Comparison of ENCODE assay signal across 27 cellular contexts in the genomic region with DNA sequence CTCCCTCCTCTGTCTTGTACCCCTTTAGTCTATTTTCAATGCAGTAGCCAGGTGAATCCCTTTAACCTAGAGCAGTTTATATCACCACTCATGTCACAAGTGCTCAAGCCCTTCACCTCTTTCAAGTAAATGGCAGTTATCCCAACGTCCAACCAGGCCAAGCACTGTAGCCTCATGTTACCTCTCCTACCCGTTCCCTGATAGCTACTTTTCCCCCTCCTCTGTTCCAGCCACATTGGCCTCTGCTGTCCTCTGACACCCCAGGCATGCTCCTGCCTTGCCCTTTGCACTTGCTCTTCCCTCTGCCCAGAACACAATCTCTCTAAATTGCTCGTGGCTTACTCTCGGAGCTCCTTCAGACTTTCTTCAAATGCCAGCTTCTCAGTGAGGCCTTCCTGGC. TPM values are rescaled to one million over a fixed set of nuclear protein-coding genes. Genes with fewer than 3 reads are reported as not detected.
DNase-seq lines count a peak whose midpoint lies in the region; ATAC-seq, FAIRE-seq and TF ChIP-seq lines count a peak whose summit lies in the region.
"Had no signal": no experiment of that assay in that cellular context is flagged by ENCODE, and none has a peak within 500 bp of the region (broad histone marks: within the 10 kb centered on the region; RNA-seq: fewer than 3 reads in every experiment).

No MANE protein-coding gene starts in this region.

- no peaks in the 10 kb centered on the region for H3K27me3 ChIP-seq in right lobe of liver
- no peaks in the 10 kb centered on the region for H3K27me3 ChIP-seq in HepG2 (ENCODE audit: control insufficient read depth in 1 of 2, insufficient read depth in 2 of 2, low read length in 2 of 2)
- H3K27me3 ChIP-seq in heart right ventricle = no peaks in the 10 kb centered on the region
- no peaks in the 10 kb centered on the region for H3K27me3 ChIP-seq in parathyroid adenoma (ENCODE audit: control insufficient read depth, insufficient read depth, low read length)
- H3K27me3 ChIP-seq: BLaER1 treated with 17β-estradiol and CSF1 and Interleukin-3, amounts not matched to agents 10 nM and 100 nM had no signal

- in situ Hi-C loops in HepG2 (cut with HindIII; ENCODE audit: extremely low pct_ligation_motif_present, low pct_unique_long_range_greater_than_20kb) = no loop called here

- TF ChIP-seq CTCF in right lobe of liver (IDR thresholded peaks at IDR 0.05) = no peak
- TF ChIP-seq CTCF in HepG2 (CRISPR knock-in tag; IDR thresholded peaks at IDR 0.05) = no peak
- no peak for TF ChIP-seq CTCF in heart right ventricle (IDR thresholded peaks at IDR 0.05)
- TF ChIP-seq CTCF in parathyroid adenoma (IDR thresholded peaks at IDR 0.05) = no peak

- H3K27ac ChIP-seq in right lobe of liver = peak overlapping the region in 1 of 3 donors; percentile 30
- no peak overlapping the region for H3K27ac ChIP-seq in HepG2 (ENCODE audit: extremely low read length, insufficient read depth, low read length)
- H3K27ac ChIP-seq in heart right ventricle = peak overlapping the region in 5 of 10 donors; percentile 4 to 43 (median 31)
- peak overlapping the region; percentile 54 for H3K27ac ChIP-seq in parathyroid adenoma
- H3K27ac ChIP-seq: A549; BLaER1 treated with 17β-estradiol and CSF1 and Interleukin-3, amounts not matched to agents 10 nM and 100 nM; HL-60; SJSA1 had no signal

- H3K27me3 Mint-ChIP-seq in stimulated activated naive B cell treated with anti-CD40 and anti-IgM and Interleukin-4, amounts not matched to agents 10 μg/mL and 1 μg/mL and 100 μg/mL, for 72 hours = no peaks in the 10 kb centered on the region

- TF ChIP-seq EP300 in HepG2 (IDR thresholded peaks at IDR 0.05; ENCODE audit: low read depth in 2 of 2, low read length in 2 of 2) (no peak), HepG2 (CRISPR knock-in tag; IDR thresholded peaks at IDR 0.05; ENCODE audit: borderline replicate concordance) (no peak)

- no peak for TF ChIP-seq RAD21 in HepG2 (CRISPR knock-in tag; IDR thresholded peaks at IDR 0.05)

- no peaks in the 10 kb centered on the region for H3K79me2 ChIP-seq in HepG2 (ENCODE audit: insufficient read depth, low read length)
- H3K79me2 ChIP-seq in parathyroid adenoma = no peaks in the 10 kb centered on the region

- H2AFZ ChIP-seq in HepG2 (ENCODE audit: low read length) (no peak overlapping the region), parathyroid adenoma (no peak overlapping the region)
- H2AFZ ChIP-seq: GM23338 had no signal

- no peak overlapping the region for H3K4me3 Mint-ChIP-seq in stimulated activated naive B cell treated with anti-CD40 and anti-IgM and Interleukin-4, amounts not matched to agents 10 μg/mL and 1 μg/mL and 100 μg/mL, for 72 hours
- H3K4me3 Mint-ChIP-seq: CD4-positive, alpha-beta T cell; GM23338 had no signal

- no peaks in the 10 kb centered on the region for H4K20me1 ChIP-seq in HepG2 (ENCODE audit: insufficient read depth, low read length)
- H4K20me1 ChIP-seq: BLaER1 treated with 17β-estradiol and CSF1 and Interleukin-3, amounts not matched to agents 10 nM and 100 nM had no signal

- H3K9me3 Mint-ChIP-seq in stimulated activated naive B cell treated with anti-CD40 and anti-IgM and Interleukin-4, amounts not matched to agents 10 μg/mL and 1 μg/mL and 100 μg/mL, for 72 hours = no peaks in the 10 kb centered on the region
- H3K9me3 Mint-ChIP-seq: CD4-positive, alpha-beta T cell; GM23338 had no signal

- BruUV-seq in HepG2 (replicated peaks; lab: Mats Ljungman, UMichigan) = no TSS peak

- H3K9me3 ChIP-seq in right lobe of liver (no peaks in the 10 kb centered on the region), HepG2 (ENCODE audit: low read length) (no peaks in the 10 kb centered on the region), heart right ventricle (no peaks in the 10 kb centered on the region), parathyroid adenoma (ENCODE audit: control insufficient read depth, low read length) (no peaks in the 10 kb centered on the region)
- H3K9me3 ChIP-seq: A549; BLaER1 treated with 17β-estradiol and CSF1 and Interleukin-3, amounts not matched to agents 10 nM and 100 nM; SJSA1 had no signal

- WGBS in right lobe of liver (ENCODE audit: insufficient coverage, low coverage, low lambda C conversion rate, missing lambda C conversion rate) = 22% methylated on average over 4 of the region's 4 CpGs
- 1% methylated on average over 4 of the region's 4 CpGs for WGBS in HepG2 (ENCODE audit: low lambda C conversion rate)
- 37 to 54% methylated on average over 4 of the region's 4 CpGs for WGBS in heart right ventricle, 2 donors

- intact Hi-C loops in right lobe of liver (cut with DNase I) = no loop called here
- intact Hi-C loops in HepG2 (cut with micrococcal nuclease; ENCODE audit: unreplicated experiment) = no loop called here
- intact Hi-C loops in heart right ventricle (cut with DNase I) = loop anchor here in 2 of 10 donors (10.0 kb wide), 2 partner anchors 79 to 109 kb away; partner anchors contain the start of gene GUCY1A1 (in 1 of the 2)

- no peak overlapping the region for H3K4me2 ChIP-seq in HepG2 (ENCODE audit: low read depth, low read length)
- H3K4me2 ChIP-seq in parathyroid adenoma (ENCODE audit: low read length) = no peak overlapping the region
- H3K4me2 ChIP-seq: A549; BLaER1 treated with 17β-estradiol and CSF1 and Interleukin-3, amounts not matched to agents 10 nM and 100 nM; GM23338 had no signal

- ATAC-seq in right lobe of liver = peak; percentile 43 to 77 (median 64)
- no peak for ATAC-seq in HepG2
- ATAC-seq in heart right ventricle = peak; percentile 34 to 97 (median 82)
- ATAC-seq in stimulated activated naive B cell treated with anti-CD40 and anti-IgM and Interleukin-4, amounts not matched to agents 10 μg/mL and 1 μg/mL and 100 μg/mL, for 72 hours (replicated peaks) = no peak
- ATAC-seq: A549, GM23338 had no signal

- TF ChIP-seq POLR2A in right lobe of liver (IDR thresholded peaks at IDR 0.05) = no peak
- no peak for TF ChIP-seq POLR2A in HepG2 (IDR thresholded peaks at IDR 0.05; ENCODE audit: insufficient read depth in 1 of 2, low read depth in 2 of 2, low read length in 2 of 2)

- H3K4me1 Mint-ChIP-seq in stimulated activated naive B cell treated with anti-CD40 and anti-IgM and Interleukin-4, amounts not matched to agents 10 μg/mL and 1 μg/mL and 100 μg/mL, for 72 hours = peaks cover 0 to 3% of the 10 kb centered on the region in 2 donors

- H3K4me1 ChIP-seq in right lobe of liver (peaks cover 0 to 32% (median 2%) of the 10 kb centered on the region in 4 donors), HepG2 (ENCODE audit: insufficient read depth, low read length) (no peaks in the 10 kb centered on the region), heart right ventricle (peaks cover 0 to 27% (median 17%) of the 10 kb centered on the region in 9 donors), parathyroid adenoma (peaks cover 7% of the 10 kb centered on the region)
- H3K4me1 ChIP-seq: A549, SJSA1 had no signal

- no peak overlapping the region for H3K4me3 ChIP-seq in right lobe of liver
- no peak overlapping the region for H3K4me3 ChIP-seq in HepG2 (replicated peaks in 1 of 3; ENCODE audit: insufficient read depth in 1 of 3, low read depth in 2 of 3, low read length in 3 of 3)
- H3K4me3 ChIP-seq in heart right ventricle = no peak overlapping the region
- no peak overlapping the region for H3K4me3 ChIP-seq in parathyroid adenoma (ENCODE audit: low read depth, low read length)
- H3K4me3 ChIP-seq: A549; BLaER1 treated with 17β-estradiol and CSF1 and Interleukin-3, amounts not matched to agents 10 nM and 100 nM; GM23338; SJSA1 had no signal

- H3K36me3 Mint-ChIP-seq in stimulated activated naive B cell treated with anti-CD40 and anti-IgM and Interleukin-4, amounts not matched to agents 10 μg/mL and 1 μg/mL and 100 μg/mL, for 72 hours = no peaks in the 10 kb centered on the region

- FAIRE-seq in HepG2 (lab: Jason Lieb, UNC) = no peak
- FAIRE-seq: A549, D721Med, GM18507, RCC 7860 had no signal

- no peaks in the 10 kb centered on the region for H3K36me3 ChIP-seq in right lobe of liver
- H3K36me3 ChIP-seq in HepG2 (replicated peaks in 1 of 2; ENCODE audit: control insufficient read depth in 1 of 2, insufficient read depth in 2 of 2, low read length in 2 of 2) = no peaks in the 10 kb centered on the region
- H3K36me3 ChIP-seq in heart right ventricle = peaks cover 0 to 38% (median 6%) of the 10 kb centered on the region in 9 donors
- H3K36me3 ChIP-seq in parathyroid adenoma (ENCODE audit: control insufficient read depth, insufficient read depth, low read length) = no peaks in the 10 kb centered on the region
- H3K36me3 ChIP-seq: BLaER1 treated with 17β-estradiol and CSF1 and Interleukin-3, amounts not matched to agents 10 nM and 100 nM; SJSA1 had no signal

- CTCF ChIA-PET in HepG2 (lab: Yijun Ruan, JAX; ENCODE audit: low intra/inter-chr PET ratio, low total read pairs) = no interaction called here

- no peak overlapping the region for H3K9ac ChIP-seq in HepG2 (ENCODE audit: insufficient read depth, low read depth, low read length)
- no peak overlapping the region for H3K9ac ChIP-seq in parathyroid adenoma
- H3K9ac ChIP-seq: BLaER1 treated with 17β-estradiol and CSF1 and Interleukin-3, amounts not matched to agents 10 nM and 100 nM had no signal

- POLR2A ChIA-PET in HepG2 (lab: Yijun Ruan, JAX) = no interaction called here

- DNase-seq in right lobe of liver (peak in 1 of 3 donors; percentile 55), HepG2 (ENCODE audit: low spot score) (no peak), heart right ventricle (no peak), A172 (ENCODE audit: low spot score) (no peak), SIG-M5 (lab: John Stamatoyannopoulos, UW) (no peak)
- DNase-seq in stimulated activated naive B cell treated with anti-CD40 and anti-IgM and Interleukin-4, amounts not matched to agents 10 μg/mL and 1 μg/mL and 100 μg/mL, for 72 hours = no peak
- no peak for DNase-seq in stimulated activated CD4-positive, alpha-beta T cell treated with anti-CD3 and anti-CD28 coated beads, Interleukin-15, amount 100 ng/mL, for 24 hours
- DNase-seq: AML-193; CD4-positive, alpha-beta T cell; HCEC 1CT; NCI-H1105 treated with DMSO at 0.1 percent for 48 hours; NCI-H146; NCI-H1930; NCI-H2107; NCI-H446; NCI-H524 treated with DMSO at 0.1 percent for 48 hours; NCI-H774 had no signal

- no peak overlapping the region for H3K27ac Mint-ChIP-seq in stimulated activated naive B cell treated with anti-CD40 and anti-IgM and Interleukin-4, amounts not matched to agents 10 μg/mL and 1 μg/mL and 100 μg/mL, for 72 hours
- H3K27ac Mint-ChIP-seq: CD4-positive, alpha-beta T cell; GM23338 had no signal

RNA-seq across cellular contexts. Expression of gene GUCY1B1, which starts 15.2 kb away (rescaled TPM):
- total RNA-seq in right lobe of liver = 1 to 10 TPM; 1.6 to 5.6 (median 3.9) TPM
- not detected in 2 replicates for total RNA-seq in HepG2 (2016; rRNA removed; fragmentation: Illumina TruSeq; extraction: Trizol)
- not detected in 2 replicates for total RNA-seq in HepG2 (2016; cell fraction: cytosol; rRNA removed; fragmentation: Illumina TruSeq; extraction: Trizol; ENCODE audit: low read depth)
- total RNA-seq in HepG2 (2016; cell fraction: insoluble cytoplasmic fraction; rRNA removed; fragmentation: Illumina TruSeq; extraction: Trizol) = not detected in 2 replicates
- total RNA-seq in HepG2 (2016; cell fraction: membrane; rRNA removed; fragmentation: Illumina TruSeq; extraction: Trizol) = not detected in 2 replicates
- total RNA-seq in HepG2 (2016; cell fraction: nucleus; rRNA removed; fragmentation: Illumina TruSeq; extraction: Trizol) = not detected in 2 replicates
- polyA plus RNA-seq in HepG2 (2011; rRNA removed) = not detected in 2 replicates
- polyA plus RNA-seq in HepG2 (2011; cell fraction: cytosol; rRNA removed) = not detected in 2 replicates
- polyA plus RNA-seq in HepG2 (2011; cell fraction: nucleus; rRNA removed) = not detected in 2 replicates
- polyA plus RNA-seq in HepG2 (2012) = not detected in 2 replicates
- polyA plus RNA-seq in HepG2 (2016; cell fraction: cytosol; fragmentation: Illumina TruSeq; extraction: Trizol; ENCODE audit: low read depth) = not detected in 2 replicates
- not detected in 2 replicates for polyA plus RNA-seq in HepG2 (2016; cell fraction: insoluble cytoplasmic fraction; fragmentation: Illumina TruSeq; extraction: Trizol; ENCODE audit: low read depth)
- not detected in 2 replicates for polyA plus RNA-seq in HepG2 (2016; cell fraction: membrane; fragmentation: Illumina TruSeq; extraction: Trizol; ENCODE audit: low read depth)
- polyA plus RNA-seq in HepG2 (2016; cell fraction: nucleus; fragmentation: Illumina TruSeq; extraction: Trizol; ENCODE audit: insufficient read depth, low read depth) = not detected in 2 replicates
- polyA minus RNA-seq in HepG2 (2011; rRNA and poly(A)+ RNA removed; ENCODE audit: low replicate concordance) = not detected in 2 replicates
- not detected in 2 replicates for polyA minus RNA-seq in HepG2 (2011; cell fraction: cytosol; rRNA and poly(A)+ RNA removed)
- not detected in 2 replicates for polyA minus RNA-seq in HepG2 (2011; cell fraction: nucleus; rRNA and poly(A)+ RNA removed)
- 10 to 100 TPM; 10.7 to 29.9 (median 17.1) TPM for total RNA-seq in heart right ventricle
- 10 to 100 TPM; 11.4 to 23.8 TPM for polyA plus RNA-seq in heart right ventricle
- total RNA-seq in A172 (2014; rRNA removed; shearing (Covaris generic)) = 3.0 and 6.1 TPM in 2 replicates
- total RNA-seq: CD4-positive, alpha-beta T cell; MCF 10A had no signal

Comparison
In these comparisons a context has a peak if more than half of its experiments do, and no peak if none do; other contexts are left out.
1. ATAC-seq: peak in right lobe of liver (4 of 4) and heart right ventricle (8 of 8); none in HepG2 (single experiment) and stimulated activated naive B cell treated with anti-CD40 and anti-IgM and Interleukin-4, amounts not matched to agents 10 μg/mL and 1 μg/mL and 100 μg/mL, for 72 hours (0 of 2).